ENCODE assay signal across 22 cellular contexts in genomic region chr5:7169240-7169878, GRCh38.
"Had no signal": no experiment of that assay in that cellular context is flagged by ENCODE, and none has a peak within 500 bp of the region (broad histone marks: within the 10 kb centered on the region; RNA-seq: fewer than 3 reads in every experiment).

No MANE protein-coding gene starts in this region.

- H3K9me3 ChIP-seq: adrenal gland, neutrophil, pancreas had no signal

- H3K36me3 Mint-ChIP-seq: activated naive CD8-positive, alpha-beta T cell; natural killer cell treated with Interleukin-12 subunit alpha and Interleukin-12 subunit beta and Interleukin-15 and Interleukin-18, amount 100 ng/mL, for 72 hours; T-cell had no signal

- H3K4me1 ChIP-seq: adrenal gland, left ventricle myocardium inferior, pancreas had no signal

- H3K4me3 ChIP-seq: adrenal gland, coronary artery, left ventricle myocardium inferior, pancreas had no signal

- H3K9me3 Mint-ChIP-seq: natural killer cell treated with Interleukin-12 subunit alpha and Interleukin-12 subunit beta and Interleukin-15 and Interleukin-18, amount 100 ng/mL, for 72 hours; T-cell had no signal

- DNase-seq: activated CD4-positive, alpha-beta T cell treated with anti-CD3 and anti-CD28 coated beads, Interleukin-2, amount 50 U/mL, for 4 hours; activated CD8-positive, alpha-beta memory T cell treated with anti-CD3 and anti-CD28 coated beads, Interleukin-2, amount 50 U/mL, for 48 hours; activated naive CD4-positive, alpha-beta T cell; activated T-cell treated with anti-CD3 and anti-CD28 coated beads, Interleukin-2, amount 50 U/mL, for 4 hours; adrenal gland; cerebellar nuclear complex; erythroblast; foreskin melanocyte; left ventricle myocardium inferior; mammary epithelial cell; pancreas; right cardiac atrium; stimulated activated CD4-positive, alpha-beta T cell treated with anti-CD3 and anti-CD28 coated beads, Interleukin-4, amount 100 ng/mL, for 24 hours; stimulated activated naive CD4-positive, alpha-beta T cell treated with Interleukin-2 at 50 U/mL for 16 hours; T-cell had no signal

- H3K27me3 Mint-ChIP-seq: activated naive CD8-positive, alpha-beta T cell; natural killer cell treated with Interleukin-12 subunit alpha and Interleukin-12 subunit beta and Interleukin-15 and Interleukin-18, amount 100 ng/mL, for 72 hours; T-cell had no signal

- ATAC-seq: activated T-cell treated with anti-CD3 and anti-CD28 coated beads, Interleukin-2, amount 50 U/mL, for 4 hours; natural killer cell treated with Interleukin-12 subunit alpha and Interleukin-12 subunit beta and Interleukin-15 and Interleukin-18, amount 100 ng/mL, for 72 hours; pancreas; right cardiac atrium; T-cell had no signal

- H3K4me3 Mint-ChIP-seq: activated naive CD8-positive, alpha-beta T cell; activated T-cell treated with anti-CD3 and anti-CD28 coated beads, Interleukin-2, amount 50 U/mL, for 4 hours; natural killer cell treated with Interleukin-12 subunit alpha and Interleukin-12 subunit beta and Interleukin-15 and Interleukin-18, amount 100 ng/mL, for 72 hours; T-cell; T-helper 2 cell treated with Interferon-gamma antibody and Interleukin-4, amounts not matched to agents 5 μg/mL and 100 μg/mL, for 36 hours had no signal

- H3K4me1 Mint-ChIP-seq: T-cell had no signal

- H3K27me3 ChIP-seq: adrenal gland, neutrophil, pancreas had no signal

- H3K27ac ChIP-seq: adrenal gland, coronary artery, left ventricle myocardium inferior, neutrophil, pancreas, VCaP had no signal

- H3K36me3 ChIP-seq: adrenal gland, left ventricle myocardium inferior, neutrophil, pancreas had no signal

- H3K27ac Mint-ChIP-seq: activated naive CD8-positive, alpha-beta T cell; activated T-helper 2 cell treated with anti-CD3 and anti-CD28 coated beads, Interferon-gamma antibody, Interleukin-2, Interleukin-4, amounts not matched to agents 10 μg/mL and 5 μg/mL and 100 μg/mL, durations not matched to agents 14 hours and 24 hours and 36 hours; natural killer cell treated with Interleukin-12 subunit alpha and Interleukin-12 subunit beta and Interleukin-15 and Interleukin-18, amount 100 ng/mL, for 72 hours; T-cell; T-helper 2 cell treated with Interferon-gamma antibody and Interleukin-4, amounts not matched to agents 5 μg/mL and 100 μg/mL, for 36 hours had no signal
